In genomic region chr9:89310486-89311345, GRCh38 we compare ENCODE assay signal across 1 cellular context.
A peak's percentile ranks its signal among the peaks of the same experiment; 100 is the strongest.
TF ChIP-seq lines count a peak whose summit lies in the region.

CKS2 (plus strand) TSS chr9:89311195; CDS start chr9:89311293, 98 bp downstream.

TF ChIP-seq in K562, 482 proteins besides CTCF, POLR2A, EP300 and RAD21 (continued from another document and continues in another):
- TF ChIP-seq TAF1 (IDR thresholded peaks at IDR 0.05; ENCODE audit: control insufficient read depth, extremely low read depth, insufficient read depth, low read length, severe bottlenecking) (peak; percentile 93), C11orf30 (IDR thresholded peaks at IDR 0.05; ENCODE audit: low read depth) (peak; percentile 82), ZBTB2 (IDR thresholded peaks at IDR 0.05) (peak; percentile 93), MITF (IDR thresholded peaks at IDR 0.05) (peak; percentile 86), HOMEZ (CRISPR knock-in tag; IDR thresholded peaks at IDR 0.05) (no peak), SMAD2 (IDR thresholded peaks at IDR 0.05; ENCODE audit: low read depth, low read length) (no peak), FOSL1 (tag; conservative IDR thresholded peaks at IDR 0.05) (peak; percentile 42; the same call in 1 of the 2 replicates), ELK3 (CRISPR knock-in tag; IDR thresholded peaks at IDR 0.05) (no peak), NR4A1 (CRISPR knock-in tag; IDR thresholded peaks at IDR 0.05) (no peak), NR4A1 (tag; IDR thresholded peaks at IDR 0.05) (no peak), NRF1 (conservative IDR thresholded peaks at IDR 0.05 in 1 of 2, IDR thresholded peaks at IDR 0.05 in 1 of 2) (peak; percentile 99), CHD2 (IDR thresholded peaks at IDR 0.05; ENCODE audit: low read depth, low read length) (no peak), JUNB (CRISPR knock-in tag; conservative IDR thresholded peaks at IDR 0.05) (no peak), GABPB1 (CRISPR knock-in tag; IDR thresholded peaks at IDR 0.05) (peak; percentile 91), FUS (optimal IDR thresholded peaks at IDR 0.05; ENCODE audit: low read depth, low read length) (no peak), ESRRA (IDR thresholded peaks at IDR 0.05; ENCODE audit: borderline replicate concordance, low read depth) (peak; percentile 70; the same call in 1 of the 2 replicates), CTBP1 (IDR thresholded peaks at IDR 0.05; ENCODE audit: borderline replicate concordance) (0 out of 2 replicates have a peak, but pooled peaks have one; percentile 18), POU5F1 (IDR thresholded peaks at IDR 0.05; ENCODE audit: borderline replicate concordance, low read depth, low read length, partially characterized antibody) (no peak), ZNF407 (IDR thresholded peaks at IDR 0.05; ENCODE audit: low read depth) (no peak), PATZ1 (CRISPR knock-in tag; IDR thresholded peaks at IDR 0.05; ENCODE audit: borderline replicate concordance) (no peak), GATA2 (CRISPR knock-in tag; IDR thresholded peaks at IDR 0.05) (no peak), SNIP1 (IDR thresholded peaks at IDR 0.05; ENCODE audit: low read depth) (no peak), NEUROD1 (IDR thresholded peaks at IDR 0.05; ENCODE audit: borderline replicate concordance, low read depth, low read length, partially characterized antibody) (peak; percentile 18), GATAD2A (IDR thresholded peaks at IDR 0.05) (no peak), ZNF780A (CRISPR knock-in tag; IDR thresholded peaks at IDR 0.05) (no peak), ATF4 (CRISPR knock-in tag; IDR thresholded peaks at IDR 0.05) (0 out of 2 replicates have a peak, but pooled peaks have one; percentile 19), NFRKB (IDR thresholded peaks at IDR 0.05; ENCODE audit: low read depth) (peak; percentile 56; the same call in 1 of the 2 replicates), FOS (IDR thresholded peaks at IDR 0.05; ENCODE audit: extremely low read depth, insufficient read length) (peak; percentile 83), ZNF717 (CRISPR knock-in tag; IDR thresholded peaks at IDR 0.05) (peak; percentile 80; the same call in 1 of the 2 replicates), CAMTA2 (CRISPR knock-in tag; conservative IDR thresholded peaks at IDR 0.05) (no peak), SIN3B (IDR thresholded peaks at IDR 0.05; ENCODE audit: low read depth) (peak; percentile 83; the same call in 1 of the 2 replicates), MAX (CRISPR knock-in tag; IDR thresholded peaks at IDR 0.05) (peak; percentile 65), POLR2H (tag; IDR thresholded peaks at IDR 0.05; ENCODE audit: low read depth) (peak; percentile 96), KDM5B (IDR thresholded peaks at IDR 0.05; ENCODE audit: insufficient replicate concordance, low read depth, low read length) (peak; percentile 93), ZFPM2 (CRISPR knock-in tag; IDR thresholded peaks at IDR 0.05) (no peak), MEIS2 (IDR thresholded peaks at IDR 0.05; ENCODE audit: partially characterized antibody) (peak; percentile 87), ZNF239 (CRISPR knock-in tag; IDR thresholded peaks at IDR 0.05) (no peak), ZSCAN29 (IDR thresholded peaks at IDR 0.05) (peak; percentile 88), PKNOX1 (IDR thresholded peaks at IDR 0.05) (peak; percentile 86), RBM14 (IDR thresholded peaks at IDR 0.05; ENCODE audit: borderline replicate concordance, insufficient read depth, low read depth, low read length) (0 out of 2 replicates have a peak, but pooled peaks have one; percentile 35), PRMT5 (CRISPR knock-in tag; IDR thresholded peaks at IDR 0.05) (no peak), SMAD4 (CRISPR knock-in tag; conservative IDR thresholded peaks at IDR 0.05) (peak; percentile 48; the same call in 1 of the 2 replicates)
